ENCODE assay signal across 7 cellular contexts in genomic region chr13:110610955-110611595, GRCh38.
DNase-seq lines count a peak whose midpoint lies in the region; ATAC-seq and TF ChIP-seq lines count a peak whose summit lies in the region.

No MANE protein-coding gene starts in this region.

- in situ Hi-C loops in GM13977 (cut with MboI; ENCODE audit: low pct_unique_long_range_greater_than_20kb, low sequenced_read_pairs, unreplicated experiment): loop anchor here (25.0 kb wide), 1 partner anchor 201 kb away; no protein-coding TSS in a partner anchor

- peak overlapping the region; percentile 14 for H3K27ac Mint-ChIP-seq in memory B cell

- H3K36me3 Mint-ChIP-seq in memory B cell: no peaks in the 10 kb centered on the region

- H3K4me3 Mint-ChIP-seq in memory B cell: peak overlapping the region; percentile 76

- H3K4me1 Mint-ChIP-seq in memory B cell: peaks cover 8% of the 10 kb centered on the region

- DNase-seq in HCEC 1CT (peak; percentile 37), NOMO-1 treated with DMSO at 0.1 percent for 48 hours (lab: John Stamatoyannopoulos, UW; ENCODE audit: unreplicated experiment) (peak; percentile 43), memory B cell (ENCODE audit: low spot score in 2 of 2) (no peak), NCI-H1694 (lab: John Stamatoyannopoulos, UW) (no peak), cortex of kidney (lab: John Stamatoyannopoulos, UW) (no peak), GM13977 (ENCODE audit: low spot score) (no peak)

- TF ChIP-seq CTCF in GM13977 (IDR thresholded peaks at IDR 0.05; ENCODE audit: extremely low read depth, insufficient read depth, missing control alignments): no peak

- peak; percentile 30 for ATAC-seq in GM18858 (IDR thresholded peaks at IDR 0.05; ENCODE audit: unreplicated experiment)
- ATAC-seq in memory B cell (ENCODE audit: low read depth): peak; percentile 45

- H3K27me3 Mint-ChIP-seq in memory B cell: no peaks in the 10 kb centered on the region

- H3K9me3 Mint-ChIP-seq in memory B cell: no peaks in the 10 kb centered on the region

Comparison
In these comparisons a context has a peak if more than half of its experiments do, and no peak if none do; other contexts are left out.
1. DNase-seq: peak in HCEC 1CT (single experiment) and NOMO-1 treated with DMSO at 0.1 percent for 48 hours (single experiment); none in memory B cell (0 of 2), NCI-H1694 (single experiment), cortex of kidney (single experiment) and GM13977 (single experiment).